28 cellular contexts compared by ENCODE assay signal in genomic region chr7:127935847-127936376, GRCh38.
DNase-seq lines count a peak whose midpoint lies in the region; ATAC-seq and TF ChIP-seq lines count a peak whose summit lies in the region.
"Had no signal": no experiment of that assay in that cellular context is flagged by ENCODE, and none has a peak within 500 bp of the region (broad histone marks: within the 10 kb centered on the region; RNA-seq: fewer than 3 reads in every experiment).

No MANE protein-coding gene starts in this region.

- H4K5ac ChIP-seq in H9 (ENCODE audit: insufficient read length, low read depth, low read length): no peak overlapping the region

- peaks cover 0 to 37% (median 16%) of the 10 kb centered on the region in 11 experiments; a peak in 10 of 22 replicates for H4K20me1 ChIP-seq in BLaER1 treated with 17β-estradiol and CSF1 and Interleukin-3, amounts not matched to agents 10 nM and 100 nM
- no peaks in the 10 kb centered on the region for H4K20me1 ChIP-seq in H9 (ENCODE audit: control insufficient read depth, insufficient read depth, insufficient read length)

- no peak overlapping the region for H4K91ac ChIP-seq in H9 (ENCODE audit: insufficient read length, low read depth, low read length)

- no peak overlapping the region for H2BK5ac ChIP-seq in H9 (ENCODE audit: insufficient read length, low read length)

- DNase-seq in H9 (no peak), WERI-Rb-1 (peak; percentile 18), kidney tubule cell (ENCODE audit: low spot score) (peak; percentile 47), NCI-H1694 treated with DMSO at 0.1 percent for 48 hours (lab: John Stamatoyannopoulos, UW) (no peak), NCI-H2227 (lab: John Stamatoyannopoulos, UW; ENCODE audit: unreplicated experiment) (no peak)
- no peak for DNase-seq in stimulated activated CD4-positive, alpha-beta T cell treated with anti-CD3 and anti-CD28 coated beads, Interleukin-12 subunit alpha, Interleukin-12 subunit beta, amount 100 ng/mL, for 4 hours
- DNase-seq: ACHN; activated CD4-positive, alpha-beta T cell treated with anti-CD3 and anti-CD28 coated beads for 1 hour; activated CD8-positive, alpha-beta T cell treated with anti-CD3 and anti-CD28 coated beads for 36 hours; activated effector memory CD4-positive, alpha-beta T cell treated with anti-CD3 and anti-CD28 coated beads, Interleukin-2, amount 50 U/mL, for 16 hours; activated T-cell treated with anti-CD3 and anti-CD28 coated beads for 4 hours; brain microvascular endothelial cell; effector memory CD8-positive, alpha-beta T cell; foreskin fibroblast; GM23248; left ventricle myocardium superior; midbrain; natural killer cell; NCI-H2171; NCI-H526 treated with DMSO at 0.1 percent for 48 hours; retina; stimulated activated CD4-positive, alpha-beta T cell treated with anti-CD3 and anti-CD28 coated beads, Interleukin-4, amount 100 ng/mL, for 1 hour; stimulated activated naive B cell treated with anti-CD40 and anti-IgM and Interleukin-4, amounts not matched to agents 10 μg/mL and 1 μg/mL and 100 μg/mL, for 72 hours; SW 1271 had no signal

- peaks cover 9 to 11% (median 11%) of the 10 kb centered on the region in 3 experiments; a peak in 6 of 7 replicates for H3K36me3 Mint-ChIP-seq in H9 (ENCODE audit: insufficient read depth in 1 of 3, low read depth in 3 of 3)
- H3K36me3 Mint-ChIP-seq: natural killer cell had no signal

- H3K4me1 ChIP-seq in BLaER1 treated with 17β-estradiol and CSF1 and Interleukin-3, amounts not matched to agents 10 nM and 100 nM: peaks cover 4 to 49% (median 33%) of the 10 kb centered on the region in 10 experiments; a peak in 16 of 20 replicates
- peaks cover 10% of the 10 kb centered on the region; the same call in 1 of the 2 replicates for H3K4me1 ChIP-seq in H9 (ENCODE audit: insufficient read depth, low read length)

- H3K4me3 Mint-ChIP-seq in H9: no peak overlapping the region
- H3K4me3 Mint-ChIP-seq: activated CD8-positive, alpha-beta T cell treated with anti-CD3 and anti-CD28 coated beads for 36 hours; effector memory CD8-positive, alpha-beta T cell; natural killer cell; stimulated activated naive B cell treated with anti-CD40 and anti-IgM and Interleukin-4, amounts not matched to agents 10 μg/mL and 1 μg/mL and 100 μg/mL, for 72 hours had no signal

- no peak overlapping the region for H2BK120ac ChIP-seq in H9 (ENCODE audit: low read depth, low read length, poor library complexity, severe bottlenecking)

- H3K27ac ChIP-seq in BLaER1 treated with 17β-estradiol and CSF1 and Interleukin-3, amounts not matched to agents 10 nM and 100 nM: no peak overlapping the region
- H3K27ac ChIP-seq in H9 (ENCODE audit: insufficient read length, low read depth, low read length) (no peak overlapping the region), WERI-Rb-1 (no peak overlapping the region)
- H3K27ac ChIP-seq: brain microvascular endothelial cell, GM23248, KMS-11 had no signal

- H3K79me1 ChIP-seq in H9 (ENCODE audit: insufficient read depth, low read depth, low read length, poor library complexity, severe bottlenecking): no peaks in the 10 kb centered on the region

- H3K4me1 Mint-ChIP-seq in H9: peaks cover 21 to 23% of the 10 kb centered on the region in 2 experiments

- no peak overlapping the region for H3K4ac ChIP-seq in H9 (ENCODE audit: low read depth, low read length)

- TF ChIP-seq CTCF in H9 (conservative IDR thresholded peaks at IDR 0.05): no peak
- TF ChIP-seq CTCF in WERI-Rb-1 (IDR thresholded peaks at IDR 0.05; ENCODE audit: low read depth, low read length): no peak

- peak overlapping the region in 2 of 3 experiments; percentile 12 to 20; a peak in 2 of 7 replicates for H3K27ac Mint-ChIP-seq in H9
- H3K27ac Mint-ChIP-seq: activated CD8-positive, alpha-beta T cell treated with anti-CD3 and anti-CD28 coated beads for 36 hours; natural killer cell; stimulated activated naive B cell treated with anti-CD40 and anti-IgM and Interleukin-4, amounts not matched to agents 10 μg/mL and 1 μg/mL and 100 μg/mL, for 72 hours had no signal

- H3K14ac ChIP-seq in H9 (ENCODE audit: insufficient read depth, low read length): peak overlapping the region; percentile 48; the same call in 1 of the 2 replicates

- H2AFZ ChIP-seq in H9 (ENCODE audit: low read length): no peak overlapping the region
- H2AFZ ChIP-seq: GM23248 had no signal

- H2BK20ac ChIP-seq in H9 (ENCODE audit: low read depth, low read length, poor library complexity, severe bottlenecking): no peak overlapping the region

- no peak for ATAC-seq in HG02623 (IDR thresholded peaks at IDR 0.05; ENCODE audit: unreplicated experiment)
- ATAC-seq: activated CD8-positive, alpha-beta T cell treated with anti-CD3 and anti-CD28 coated beads for 36 hours; effector memory CD8-positive, alpha-beta T cell; left ventricle myocardium superior; natural killer cell; Right ventricle myocardium inferior; stimulated activated naive B cell treated with anti-CD40 and anti-IgM and Interleukin-4, amounts not matched to agents 10 μg/mL and 1 μg/mL and 100 μg/mL, for 72 hours had no signal

- WGBS in H9 (ENCODE audit: extremely low coverage, insufficient read length, low lambda C conversion rate): no CpG with 5 or more reads among the region's 6 CpGs

- H3K9me3 Mint-ChIP-seq in H9: no peaks in the 10 kb centered on the region
- H3K9me3 Mint-ChIP-seq: activated CD8-positive, alpha-beta T cell treated with anti-CD3 and anti-CD28 coated beads for 36 hours; effector memory CD8-positive, alpha-beta T cell; natural killer cell; stimulated activated naive B cell treated with anti-CD40 and anti-IgM and Interleukin-4, amounts not matched to agents 10 μg/mL and 1 μg/mL and 100 μg/mL, for 72 hours had no signal

- H3K36me3 ChIP-seq in BLaER1 treated with 17β-estradiol and CSF1 and Interleukin-3, amounts not matched to agents 10 nM and 100 nM: peaks cover 49 to 98% (median 80%) of the 10 kb centered on the region in 11 experiments
- H3K36me3 ChIP-seq in WERI-Rb-1: peaks cover 15% of the 10 kb centered on the region

- no peak overlapping the region for H2BK12ac ChIP-seq in H9 (ENCODE audit: insufficient read length, low read depth, low read length)

- H3K4me3 ChIP-seq in BLaER1 treated with 17β-estradiol and CSF1 and Interleukin-3, amounts not matched to agents 10 nM and 100 nM: no peak overlapping the region
- H3K4me3 ChIP-seq in WERI-Rb-1 (ENCODE audit: low read depth, low read length): no peak overlapping the region
- H3K4me3 ChIP-seq: GM23248 had no signal

- H3K4me2 ChIP-seq in BLaER1 treated with 17β-estradiol and CSF1 and Interleukin-3, amounts not matched to agents 10 nM and 100 nM: peak overlapping the region in 6 of 11 experiments; percentile 8 to 61 (median 40); a peak in 10 of 22 replicates
- no peak overlapping the region for H3K4me2 ChIP-seq in H9 (ENCODE audit: insufficient read depth, insufficient read length, low read length)
- H3K4me2 ChIP-seq: KMS-11 had no signal

- H3K23me2 ChIP-seq in H9 (ENCODE audit: insufficient read length, low read depth, low read length, poor library complexity, severe bottlenecking): no peaks in the 10 kb centered on the region

- H3K79me2 ChIP-seq in H9 (ENCODE audit: insufficient read depth, low read length): no peaks in the 10 kb centered on the region

- H3K27me3 Mint-ChIP-seq in H9 (ENCODE audit: low read depth): no peaks in the 10 kb centered on the region; the same call in 1 of the 2 replicates
- H3K27me3 Mint-ChIP-seq: activated CD8-positive, alpha-beta T cell treated with anti-CD3 and anti-CD28 coated beads for 36 hours; effector memory CD8-positive, alpha-beta T cell; stimulated activated naive B cell treated with anti-CD40 and anti-IgM and Interleukin-4, amounts not matched to agents 10 μg/mL and 1 μg/mL and 100 μg/mL, for 72 hours had no signal

- no peak overlapping the region for H3T11ph ChIP-seq in H9 (ENCODE audit: low read length)

- H3K18ac ChIP-seq in H9 (ENCODE audit: insufficient read length, low read depth, low read length): no peak overlapping the region

- no peaks in the 10 kb centered on the region for H3K27me3 ChIP-seq in BLaER1 treated with 17β-estradiol and CSF1 and Interleukin-3, amounts not matched to agents 10 nM and 100 nM
- H3K27me3 ChIP-seq in H9 (ENCODE audit: insufficient read depth, low read length) (no peaks in the 10 kb centered on the region), WERI-Rb-1 (ENCODE audit: insufficient read depth, low read depth, severe bottlenecking) (no peaks in the 10 kb centered on the region)
- H3K27me3 ChIP-seq: brain microvascular endothelial cell had no signal

- no peak overlapping the region for H3K56ac ChIP-seq in H9 (ENCODE audit: insufficient read length, low read depth, low read length)

- no peak overlapping the region for H3K9ac ChIP-seq in BLaER1 treated with 17β-estradiol and CSF1 and Interleukin-3, amounts not matched to agents 10 nM and 100 nM
- H3K9ac ChIP-seq in H9 (ENCODE audit: extremely low read depth, insufficient read length, low read length): no peak overlapping the region
- H3K9ac ChIP-seq: GM23248, KMS-11 had no signal

- no peak overlapping the region for H2AK5ac ChIP-seq in H9 (ENCODE audit: insufficient read length, low read length)

- H2BK15ac ChIP-seq in H9 (ENCODE audit: low read depth, low read length): no peak overlapping the region

- H3K9me3 ChIP-seq in BLaER1 treated with 17β-estradiol and CSF1 and Interleukin-3, amounts not matched to agents 10 nM and 100 nM (replicated peaks in 1 of 11): peaks cover 10 to 17% (median 13%) of the 10 kb centered on the region in 11 experiments
- H3K9me3 ChIP-seq in H9 (ENCODE audit: control insufficient read depth, low read depth, low read length) (no peaks in the 10 kb centered on the region), WERI-Rb-1 (ENCODE audit: severe bottlenecking) (peaks cover 2% of the 10 kb centered on the region)

- no peak overlapping the region for H3K23ac ChIP-seq in H9 (ENCODE audit: insufficient read length, low read depth, low read length)

- no peak overlapping the region for H4K8ac ChIP-seq in H9 (replicated peaks; ENCODE audit: insufficient read length, low read depth, low read length)

Comparison
In these comparisons a context has a peak if more than half of its experiments do, and no peak if none do; other contexts are left out.
1. DNase-seq: peak in WERI-Rb-1 (single experiment) and kidney tubule cell (single experiment); none in H9 (single experiment), stimulated activated CD4-positive, alpha-beta T cell treated with anti-CD3 and anti-CD28 coated beads, Interleukin-12 subunit alpha, Interleukin-12 subunit beta, amount 100 ng/mL, for 4 hours (single experiment), NCI-H1694 treated with DMSO at 0.1 percent for 48 hours (single experiment) and NCI-H2227 (single experiment).